8 cellular contexts compared by ENCODE assay signal in the genomic region with DNA sequence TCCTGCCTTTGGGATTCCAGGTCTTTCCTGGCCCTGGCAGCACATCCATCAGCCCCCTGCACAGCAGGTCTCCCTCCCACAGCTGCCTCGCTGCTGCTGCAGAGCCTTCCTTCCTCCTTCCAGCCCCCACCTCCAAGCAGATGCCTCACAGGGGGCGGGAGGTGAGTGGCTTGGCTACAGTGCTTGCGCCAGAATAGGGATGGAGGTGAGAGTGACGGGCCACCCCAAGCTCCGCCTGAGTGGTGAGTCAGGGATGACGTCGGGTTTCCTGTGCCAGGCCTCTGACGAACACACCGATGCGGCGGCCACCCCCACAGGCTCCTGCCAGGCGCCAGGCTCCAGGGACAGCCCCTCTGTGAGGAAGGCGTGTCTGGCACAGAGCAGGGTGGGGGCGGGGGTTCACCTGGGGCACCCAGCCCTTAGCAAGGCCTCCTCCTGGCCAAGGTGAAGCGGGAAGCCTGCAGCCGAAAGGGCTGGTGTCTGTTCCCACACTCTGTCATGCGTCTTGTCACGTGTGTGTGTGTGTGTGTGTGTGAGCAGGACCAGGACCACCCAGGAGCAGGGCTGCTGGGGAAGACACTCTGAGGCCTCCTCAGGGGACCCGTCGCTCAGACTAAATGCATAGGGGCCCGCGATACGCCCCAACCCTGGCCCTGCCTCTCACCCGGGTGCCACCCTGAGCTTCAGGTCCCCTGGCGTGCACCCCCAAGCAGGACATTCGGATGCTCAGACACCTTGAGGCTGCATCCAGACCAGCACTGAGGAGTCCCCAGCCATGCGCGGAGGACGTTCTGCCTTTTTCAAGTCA. TPM values are rescaled to one million over a fixed set of nuclear protein-coding genes. Genes with fewer than 3 reads are reported as not detected.
DNase-seq lines count a peak whose midpoint lies in the region; ATAC-seq and TF ChIP-seq lines count a peak whose summit lies in the region.

No MANE protein-coding gene starts in this region.

- peak; percentile 63 for TF ChIP-seq POLR2A in GM19099 (IDR thresholded peaks at IDR 0.05; ENCODE audit: extremely low read depth, insufficient read length, low read depth)
- peak in 2 of 4 donors; percentile 33 to 60 for TF ChIP-seq POLR2A in upper lobe of left lung (IDR thresholded peaks at IDR 0.05)

- 42 to 52% methylated on average over 15 to 26 of the region's 29 CpGs for WGBS in upper lobe of left lung, 2 donors

- no peak overlapping the region for H3K27ac ChIP-seq in PC-3 (ENCODE audit: low read length)
- peak overlapping the region; percentile 16 for H3K27ac ChIP-seq in fibroblast of lung (ENCODE audit: insufficient read depth, low read length)
- peak overlapping the region; percentile 66 for H3K27ac ChIP-seq in osteoblast (ENCODE audit: low read depth, low read length)
- H3K27ac ChIP-seq in upper lobe of left lung = peak overlapping the region in 2 of 4 donors; percentile 62 to 64

- H3K4me1 ChIP-seq in PC-3 (ENCODE audit: insufficient read depth, low read length) = peaks cover 11% of the 10 kb centered on the region
- peaks cover 4% of the 10 kb centered on the region for H3K4me1 ChIP-seq in fibroblast of lung (ENCODE audit: control insufficient read depth, extremely low read depth, insufficient read depth, low read length)
- H3K4me1 ChIP-seq in osteoblast (ENCODE audit: insufficient read depth, low read length) = peaks cover 34% of the 10 kb centered on the region
- H3K4me1 ChIP-seq in upper lobe of left lung = peaks cover 12 to 50% (median 27%) of the 10 kb centered on the region in 4 donors

- H3K4me2 ChIP-seq in PC-3 (ENCODE audit: low read length) (no peak overlapping the region), fibroblast of lung (ENCODE audit: extremely low read depth, insufficient read depth, low read length) (no peak overlapping the region), osteoblast (ENCODE audit: insufficient read depth, low read length) (peak overlapping the region; percentile 28)

- TF ChIP-seq CTCF in PC-3 (conservative IDR thresholded peaks at IDR 0.05; ENCODE audit: low read depth, low read length) (no peak), fibroblast of lung (conservative IDR thresholded peaks at IDR 0.05 in 1 of 2, IDR thresholded peaks at IDR 0.05 in 1 of 2; ENCODE audit: low read depth in 1 of 2, low read length in 2 of 2) (no peak), osteoblast (IDR thresholded peaks at IDR 0.05; ENCODE audit: extremely low read depth, low read depth, low read length) (no peak), upper lobe of left lung (IDR thresholded peaks at IDR 0.05) (no peak)

- H4K20me1 ChIP-seq in PC-3 (ENCODE audit: low read length) (no peaks in the 10 kb centered on the region), fibroblast of lung (ENCODE audit: control insufficient read depth, extremely low read depth, insufficient read depth, low read length) (no peaks in the 10 kb centered on the region), osteoblast (ENCODE audit: insufficient read depth, low read length) (peaks cover 3% of the 10 kb centered on the region)

- H2AFZ ChIP-seq in PC-3 (ENCODE audit: low read length) = no peak overlapping the region
- peak overlapping the region; percentile 60 for H2AFZ ChIP-seq in fibroblast of lung (ENCODE audit: low read length)
- peak overlapping the region; percentile 57 for H2AFZ ChIP-seq in osteoblast (ENCODE audit: low read length)

- H3K9me2 ChIP-seq in PC-3 (replicated peaks; ENCODE audit: low read length) = no peaks in the 10 kb centered on the region

- H3K79me2 ChIP-seq in PC-3 (ENCODE audit: low read length) (peaks cover 12% of the 10 kb centered on the region), fibroblast of lung (ENCODE audit: control insufficient read depth, insufficient read depth, low read length) (no peaks in the 10 kb centered on the region), osteoblast (ENCODE audit: insufficient read depth, low read length) (peaks cover 5% of the 10 kb centered on the region)

- intact Hi-C loops in PC-3 (cut with micrococcal nuclease) = no loop called here

- POLR2A ChIA-PET in PC-3 (lab: Charles Lee; ENCODE audit: unreplicated experiment) = no interaction called here

- peak in 1 of 4 donors; percentile 19 for TF ChIP-seq EP300 in upper lobe of left lung (IDR thresholded peaks at IDR 0.05)

- DNase-seq in AG08396 (ENCODE audit: low spot score) = peak; percentile 91
- DNase-seq in PC-3 = peak; percentile 50
- peak; percentile 97 for DNase-seq in activated T-cell treated with anti-CD3 and anti-CD28 coated beads, Interleukin-2, amount 50 U/mL, for 1 hour
- peak; percentile 90 to 94 for DNase-seq in fibroblast of lung (ENCODE audit: low read depth in 2 of 2)
- peak; percentile 99 for DNase-seq in osteoblast (ENCODE audit: insufficient read length, low spot score, missing footprints)
- peak; percentile 89 for DNase-seq in upper lobe of left lung

- CTCF ChIA-PET in PC-3 (lab: Charles Lee) = no interaction called here

- BruUV-seq in PC-3 (replicated peaks; lab: Mats Ljungman, UMichigan) = no TSS peak

- H3K4me3 ChIP-seq in PC-3 (ENCODE audit: low read length) (no peak overlapping the region), fibroblast of lung (replicated peaks in 1 of 4; ENCODE audit: control extremely low read depth in 1 of 4, insufficient read depth in 1 of 4, low read depth in 3 of 4, low read length in 4 of 4) (no peak overlapping the region), osteoblast (ENCODE audit: insufficient read depth, low read length) (no peak overlapping the region), upper lobe of left lung (no peak overlapping the region)

- H3F3A ChIP-seq in PC-3 (ENCODE audit: low read length, unreplicated experiment) = no peaks in the 10 kb centered on the region

- H3K9me3 ChIP-seq in PC-3 (ENCODE audit: low read length) = no peaks in the 10 kb centered on the region
- H3K9me3 ChIP-seq in fibroblast of lung (ENCODE audit: control insufficient read depth, insufficient read depth, low read depth, low read length) = no peaks in the 10 kb centered on the region
- no peaks in the 10 kb centered on the region for H3K9me3 ChIP-seq in osteoblast (ENCODE audit: low read depth, low read length)
- H3K9me3 ChIP-seq in upper lobe of left lung = no peaks in the 10 kb centered on the region

- H3K36me3 ChIP-seq in PC-3 (ENCODE audit: low read depth, low read length) (no peaks in the 10 kb centered on the region), fibroblast of lung (ENCODE audit: control insufficient read depth, insufficient read depth, low read length) (no peaks in the 10 kb centered on the region), osteoblast (ENCODE audit: insufficient read depth, low read length) (no peaks in the 10 kb centered on the region), upper lobe of left lung (no peaks in the 10 kb centered on the region)

- no peaks in the 10 kb centered on the region for H3K27me3 ChIP-seq in PC-3 (ENCODE audit: low read length)
- H3K27me3 ChIP-seq in fibroblast of lung (ENCODE audit: control insufficient read depth, insufficient read depth, low read length) = no peaks in the 10 kb centered on the region
- no peaks in the 10 kb centered on the region for H3K27me3 ChIP-seq in osteoblast (ENCODE audit: insufficient read depth, low read length)
- peaks cover 0 to 5% (median 0%) of the 10 kb centered on the region in 4 donors for H3K27me3 ChIP-seq in upper lobe of left lung

- H3K9ac ChIP-seq in PC-3 (ENCODE audit: low read length) (no peak overlapping the region), fibroblast of lung (ENCODE audit: insufficient read depth, low read length) (no peak overlapping the region)

- ATAC-seq in HG03469 (IDR thresholded peaks at IDR 0.05; ENCODE audit: unreplicated experiment) (peak; percentile 25), PC-3 (peak; percentile 40; the same call in 1 of the 2 replicates), upper lobe of left lung (ENCODE audit: low FRiP score in 2 of 2) (peak; percentile 51 to 55)

RNA-seq across cellular contexts. Expression of a gene that starts 3.4 kb away (rescaled TPM):
- 6.9 and 16.7 TPM in 2 replicates for total RNA-seq in PC-3 (2014; rRNA removed)
- total RNA-seq in fibroblast of lung = 0.33 and 1.0 TPM in 2 replicates
- 0.17 and 0.26 TPM in 2 replicates for polyA plus RNA-seq in fibroblast of lung
- polyA plus RNA-seq in fibroblast of lung (2012) = 0.38 and 0.83 TPM in 2 replicates
- 3.9 TPM in 1 of 2 replicates, not detected in the other for polyA minus RNA-seq in fibroblast of lung (ENCODE audit: low replicate concordance)
- 2.7 and 3.3 TPM in 2 replicates for total RNA-seq in osteoblast
- total RNA-seq in upper lobe of left lung = 10 to 100 TPM in 4 of 6 donors, 1 to 10 TPM in 2; 6.9 to 21.0 (median 12.5) TPM

RNA-seq across cellular contexts. Expression of a gene that starts 10.3 kb away (rescaled TPM):
- total RNA-seq in PC-3 (2014; rRNA removed) (not detected in 2 replicates), fibroblast of lung (not detected in 2 replicates), osteoblast (not detected in 2 replicates), upper lobe of left lung (1 to 10 TPM in 1 of 6 donors, under 1 TPM in 2, not detected in 3; 0.23 to 1.3 (median 0.27) TPM)
- not detected in 2 replicates for polyA plus RNA-seq in fibroblast of lung
- not detected in 2 replicates for polyA plus RNA-seq in fibroblast of lung (2012)
- polyA minus RNA-seq in fibroblast of lung (ENCODE audit: low replicate concordance) = not detected in 2 replicates

RNA-seq across cellular contexts. Expression of a gene that starts 32.2 kb away (rescaled TPM):
- 0.12 TPM in 1 of 2 replicates, not detected in the other for total RNA-seq in PC-3 (2014; rRNA removed)
- not detected in 2 replicates for total RNA-seq in fibroblast of lung
- polyA plus RNA-seq in fibroblast of lung = 0.07 TPM in 1 of 2 replicates, not detected in the other
- 0.15 TPM in 1 of 2 replicates, not detected in the other for polyA plus RNA-seq in fibroblast of lung (2012)
- polyA minus RNA-seq in fibroblast of lung (ENCODE audit: low replicate concordance) = 0.24 TPM in 1 of 2 replicates, not detected in the other
- under 0.01 TPM in 1 of 2 replicates, not detected in the other for total RNA-seq in osteoblast
- total RNA-seq in upper lobe of left lung = 1 to 10 TPM in 1 of 6 donors, under 1 TPM in 5; 0.15 to 1.0 (median 0.31) TPM
